17 cellular contexts compared by ENCODE assay signal in the genomic region with DNA sequence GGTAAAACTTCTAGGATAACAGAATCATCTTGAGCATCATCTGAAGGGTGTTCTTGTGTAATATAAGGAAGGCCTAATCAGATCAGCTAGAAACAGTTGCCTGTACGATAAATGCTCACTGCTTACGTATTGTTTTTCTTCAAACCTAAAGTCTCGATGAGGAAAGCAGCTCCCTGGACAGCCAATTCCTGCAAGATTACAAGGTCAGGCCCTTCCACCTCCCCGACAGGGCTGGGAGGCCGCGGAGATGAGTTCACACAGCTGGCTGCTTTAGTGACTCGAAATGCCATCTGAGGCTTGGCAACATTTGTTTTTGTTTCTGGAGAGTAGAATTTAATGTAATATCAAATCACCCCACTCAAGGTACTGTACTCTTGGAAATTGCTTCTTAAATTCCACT.
DNase-seq lines count a peak whose midpoint lies in the region; ATAC-seq and TF ChIP-seq lines count a peak whose summit lies in the region.
"Had no signal": no experiment of that assay in that cellular context is flagged by ENCODE, and none has a peak within 500 bp of the region (broad histone marks: within the 10 kb centered on the region; RNA-seq: fewer than 3 reads in every experiment).

No MANE protein-coding gene starts in this region.

- H3K27me3 ChIP-seq in Karpas-422 (ENCODE audit: low read length) (no peaks in the 10 kb centered on the region), smooth muscle cell (ENCODE audit: low read depth) (no peaks in the 10 kb centered on the region), GM23338 (ENCODE audit: insufficient read depth) (no peaks in the 10 kb centered on the region), endodermal cell (ENCODE audit: control insufficient read depth, insufficient read depth, low read length, poor library complexity, severe bottlenecking) (no peaks in the 10 kb centered on the region)

- no peak overlapping the region for H3K27ac ChIP-seq in Karpas-422 (ENCODE audit: low read length)
- no peak overlapping the region for H3K27ac ChIP-seq in smooth muscle cell (ENCODE audit: low read depth)
- H3K27ac ChIP-seq in GM23338 (ENCODE audit: low read depth) = no peak overlapping the region
- no peak overlapping the region for H3K27ac ChIP-seq in endodermal cell (ENCODE audit: low read depth, low read length)
- H3K27ac ChIP-seq: 22Rv1, A549, C4-2B, HL-60 had no signal

- H3K4me1 ChIP-seq in Karpas-422 (ENCODE audit: low read length) = peaks cover 3% of the 10 kb centered on the region
- peaks cover 21% of the 10 kb centered on the region for H3K4me1 ChIP-seq in smooth muscle cell (ENCODE audit: low read depth)
- no peaks in the 10 kb centered on the region for H3K4me1 ChIP-seq in GM23338 (ENCODE audit: insufficient read depth)
- H3K4me1 ChIP-seq in endodermal cell (ENCODE audit: control insufficient read depth, insufficient read depth, low read length) = no peaks in the 10 kb centered on the region
- H3K4me1 ChIP-seq: A549, Caco-2, HAP-1 had no signal

- no peak overlapping the region for H3K4me3 Mint-ChIP-seq in GM23338
- no peak overlapping the region for H3K4me3 Mint-ChIP-seq in endodermal cell
- H3K4me3 Mint-ChIP-seq: CD4-positive, alpha-beta T cell had no signal

- no peaks in the 10 kb centered on the region for H3K9me2 ChIP-seq in Karpas-422 (replicated peaks; ENCODE audit: insufficient read depth, low read length)
- no peaks in the 10 kb centered on the region for H3K9me2 ChIP-seq in GM23338 (ENCODE audit: insufficient read depth)

- H3K4me1 Mint-ChIP-seq in GM23338 (peaks cover 14% of the 10 kb centered on the region; the same call in 2 of the 3 replicates), endodermal cell (peaks cover 2% of the 10 kb centered on the region)

- H3K4me3 ChIP-seq in Karpas-422 (ENCODE audit: low read length) = no peak overlapping the region
- H3K4me3 ChIP-seq in choroid plexus epithelial cell (ENCODE audit: low read depth, low read length) = no peak overlapping the region
- H3K4me3 ChIP-seq in smooth muscle cell = no peak overlapping the region
- H3K4me3 ChIP-seq in GM23338 = no peak overlapping the region
- no peak overlapping the region for H3K4me3 ChIP-seq in endodermal cell (ENCODE audit: low read length)
- H3K4me3 ChIP-seq: A549, HAP-1, K562 had no signal

- H3K36me3 ChIP-seq in Karpas-422 (ENCODE audit: insufficient read depth, low read length) (no peaks in the 10 kb centered on the region), smooth muscle cell (ENCODE audit: low read depth) (no peaks in the 10 kb centered on the region), GM23338 (ENCODE audit: insufficient read depth) (no peaks in the 10 kb centered on the region), endodermal cell (ENCODE audit: control insufficient read depth, insufficient read depth, low read length) (no peaks in the 10 kb centered on the region)
- H3K36me3 ChIP-seq: HAP-1 had no signal

- peaks cover 3% of the 10 kb centered on the region for H3K27me3 Mint-ChIP-seq in GM23338 (ENCODE audit: insufficient read depth, low read depth, poor library complexity)
- no peaks in the 10 kb centered on the region for H3K27me3 Mint-ChIP-seq in endodermal cell (ENCODE audit: insufficient read depth)
- H3K27me3 Mint-ChIP-seq: CD4-positive, alpha-beta T cell had no signal

- H3F3A ChIP-seq in smooth muscle cell (ENCODE audit: low read depth) (no peaks in the 10 kb centered on the region), GM23338 (replicated peaks; ENCODE audit: low read depth) (no peaks in the 10 kb centered on the region)

- DNase-seq in Karpas-422 = no peak
- DNase-seq in choroid plexus epithelial cell (ENCODE audit: low read depth) = peak; percentile 44
- peak; percentile 64 for DNase-seq in myocyte (ENCODE audit: low read depth)
- no peak for DNase-seq in smooth muscle cell (lab: John Stamatoyannopoulos, UW; ENCODE audit: unreplicated experiment)
- DNase-seq in GM23338 (ENCODE audit: low spot score) = no peak
- no peak for DNase-seq in endodermal cell
- DNase-seq: AML-193; Caco-2; CD4-positive, alpha-beta T cell; IMR-90 had no signal

- H3K9ac ChIP-seq in Karpas-422 (ENCODE audit: low read length) (no peak overlapping the region), smooth muscle cell (ENCODE audit: low read depth) (no peak overlapping the region), endodermal cell (ENCODE audit: extremely low read depth, low read length, poor library complexity, severe bottlenecking) (no peak overlapping the region)

- TF ChIP-seq CTCF in choroid plexus epithelial cell (conservative IDR thresholded peaks at IDR 0.05; ENCODE audit: low read depth, low read length) (no peak), smooth muscle cell (IDR thresholded peaks at IDR 0.05; ENCODE audit: borderline replicate concordance, insufficient read depth, poor library complexity, severe bottlenecking) (no peak), GM23338 (conservative IDR thresholded peaks at IDR 0.05; ENCODE audit: low read depth in 2 of 2) (no peak), endodermal cell (conservative IDR thresholded peaks at IDR 0.05) (no peak)

- H3K9me3 Mint-ChIP-seq in GM23338 (no peaks in the 10 kb centered on the region), endodermal cell (no peaks in the 10 kb centered on the region)
- H3K9me3 Mint-ChIP-seq: CD4-positive, alpha-beta T cell had no signal

- no peaks in the 10 kb centered on the region for H3K79me2 ChIP-seq in Karpas-422 (ENCODE audit: low read length)
- H3K79me2 ChIP-seq in smooth muscle cell (ENCODE audit: low read depth) = no peaks in the 10 kb centered on the region
- no peaks in the 10 kb centered on the region for H3K79me2 ChIP-seq in GM23338 (replicated peaks; ENCODE audit: insufficient read depth)

- H2AFZ ChIP-seq in Karpas-422 (ENCODE audit: low read length) (peak overlapping the region; percentile 66), smooth muscle cell (ENCODE audit: low read depth) (no peak overlapping the region), GM23338 (no peak overlapping the region)

- H4K20me1 ChIP-seq in Karpas-422 (ENCODE audit: insufficient read depth, low read depth, low read length) (no peaks in the 10 kb centered on the region), smooth muscle cell (ENCODE audit: low read depth) (no peaks in the 10 kb centered on the region), GM23338 (replicated peaks; ENCODE audit: insufficient read depth) (no peaks in the 10 kb centered on the region)

- ATAC-seq in HG02798 (IDR thresholded peaks at IDR 0.05; ENCODE audit: poor library complexity, unreplicated experiment) (no peak), GM23338 (no peak; the same call in 2 of the 3 replicates)
- ATAC-seq: A549, K562 had no signal

- H3K9me3 ChIP-seq in Karpas-422 (ENCODE audit: low read length) (no peaks in the 10 kb centered on the region), smooth muscle cell (replicated peaks; ENCODE audit: low read depth) (no peaks in the 10 kb centered on the region), endodermal cell (ENCODE audit: control insufficient read depth, low read length) (no peaks in the 10 kb centered on the region)
- H3K9me3 ChIP-seq: A549, Caco-2, HAP-1 had no signal

- H3K4me2 ChIP-seq in Karpas-422 (ENCODE audit: low read depth, low read length, poor library complexity, severe bottlenecking) (no peak overlapping the region), smooth muscle cell (peak overlapping the region; percentile 29), GM23338 (no peak overlapping the region)
- H3K4me2 ChIP-seq: A549 had no signal

- 47% methylated on average over 7 of the region's 7 CpGs for WGBS in smooth muscle cell (ENCODE audit: low lambda C conversion rate)
- 80 to 84% methylated on average over 5 to 7 of the region's 7 CpGs for WGBS in endodermal cell (ENCODE audit: insufficient coverage in 1 of 2, insufficient read length in 1 of 2), 2 experiments

- H3K27ac Mint-ChIP-seq in GM23338 (no peak overlapping the region), endodermal cell (no peak overlapping the region)
- H3K27ac Mint-ChIP-seq: CD4-positive, alpha-beta T cell had no signal

- H3K36me3 Mint-ChIP-seq in GM23338 (ENCODE audit: low read depth) = no peaks in the 10 kb centered on the region
- H3K36me3 Mint-ChIP-seq in endodermal cell (ENCODE audit: low read depth) = no peaks in the 10 kb centered on the region

TF ChIP-seq in GM23338, 12 proteins besides CTCF, POLR2A, EP300 and RAD21 (continues in another document):
- TF ChIP-seq STAT1 (IDR thresholded peaks at IDR 0.05; ENCODE audit: unreplicated experiment) (no peak), POLR2AphosphoS5 (IDR thresholded peaks at IDR 0.05; ENCODE audit: low read depth) (no peak), ZNF114 (CRISPR knock-in tag; IDR thresholded peaks at IDR 0.05) (no peak), NANOG (IDR thresholded peaks at IDR 0.05; ENCODE audit: borderline replicate concordance) (no peak)
- TF ChIP-seq, protein P1, sequence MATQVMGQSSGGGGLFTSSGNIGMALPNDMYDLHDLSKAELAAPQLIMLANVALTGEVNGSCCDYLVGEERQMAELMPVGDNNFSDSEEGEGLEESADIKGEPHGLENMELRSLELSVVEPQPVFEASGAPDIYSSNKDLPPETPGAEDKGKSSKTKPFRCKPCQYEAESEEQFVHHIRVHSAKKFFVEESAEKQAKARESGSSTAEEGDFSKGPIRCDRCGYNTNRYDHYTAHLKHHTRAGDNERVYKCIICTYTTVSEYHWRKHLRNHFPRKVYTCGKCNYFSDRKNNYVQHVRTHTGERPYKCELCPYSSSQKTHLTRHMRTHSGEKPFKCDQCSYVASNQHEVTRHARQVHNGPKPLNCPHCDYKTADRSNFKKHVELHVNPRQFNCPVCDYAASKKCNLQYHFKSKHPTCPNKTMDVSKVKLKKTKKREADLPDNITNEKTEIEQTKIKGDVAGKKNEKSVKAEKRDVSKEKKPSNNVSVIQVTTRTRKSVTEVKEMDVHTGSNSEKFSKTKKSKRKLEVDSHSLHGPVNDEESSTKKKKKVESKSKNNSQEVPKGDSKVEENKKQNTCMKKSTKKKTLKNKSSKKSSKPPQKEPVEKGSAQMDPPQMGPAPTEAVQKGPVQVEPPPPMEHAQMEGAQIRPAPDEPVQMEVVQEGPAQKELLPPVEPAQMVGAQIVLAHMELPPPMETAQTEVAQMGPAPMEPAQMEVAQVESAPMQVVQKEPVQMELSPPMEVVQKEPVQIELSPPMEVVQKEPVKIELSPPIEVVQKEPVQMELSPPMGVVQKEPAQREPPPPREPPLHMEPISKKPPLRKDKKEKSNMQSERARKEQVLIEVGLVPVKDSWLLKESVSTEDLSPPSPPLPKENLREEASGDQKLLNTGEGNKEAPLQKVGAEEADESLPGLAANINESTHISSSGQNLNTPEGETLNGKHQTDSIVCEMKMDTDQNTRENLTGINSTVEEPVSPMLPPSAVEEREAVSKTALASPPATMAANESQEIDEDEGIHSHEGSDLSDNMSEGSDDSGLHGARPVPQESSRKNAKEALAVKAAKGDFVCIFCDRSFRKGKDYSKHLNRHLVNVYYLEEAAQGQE (IDR thresholded peaks at IDR 0.05; ENCODE audit: unreplicated experiment) = no peak

Comparison
In these comparisons a context has a peak if more than half of its experiments do, and no peak if none do; other contexts are left out.
1. DNase-seq: peak in choroid plexus epithelial cell (single experiment) and myocyte (single experiment); none in Karpas-422 (single experiment), smooth muscle cell (single experiment), GM23338 (single experiment) and endodermal cell (single experiment).